ENCODE assay signal across 8 cellular contexts in the genomic region with DNA sequence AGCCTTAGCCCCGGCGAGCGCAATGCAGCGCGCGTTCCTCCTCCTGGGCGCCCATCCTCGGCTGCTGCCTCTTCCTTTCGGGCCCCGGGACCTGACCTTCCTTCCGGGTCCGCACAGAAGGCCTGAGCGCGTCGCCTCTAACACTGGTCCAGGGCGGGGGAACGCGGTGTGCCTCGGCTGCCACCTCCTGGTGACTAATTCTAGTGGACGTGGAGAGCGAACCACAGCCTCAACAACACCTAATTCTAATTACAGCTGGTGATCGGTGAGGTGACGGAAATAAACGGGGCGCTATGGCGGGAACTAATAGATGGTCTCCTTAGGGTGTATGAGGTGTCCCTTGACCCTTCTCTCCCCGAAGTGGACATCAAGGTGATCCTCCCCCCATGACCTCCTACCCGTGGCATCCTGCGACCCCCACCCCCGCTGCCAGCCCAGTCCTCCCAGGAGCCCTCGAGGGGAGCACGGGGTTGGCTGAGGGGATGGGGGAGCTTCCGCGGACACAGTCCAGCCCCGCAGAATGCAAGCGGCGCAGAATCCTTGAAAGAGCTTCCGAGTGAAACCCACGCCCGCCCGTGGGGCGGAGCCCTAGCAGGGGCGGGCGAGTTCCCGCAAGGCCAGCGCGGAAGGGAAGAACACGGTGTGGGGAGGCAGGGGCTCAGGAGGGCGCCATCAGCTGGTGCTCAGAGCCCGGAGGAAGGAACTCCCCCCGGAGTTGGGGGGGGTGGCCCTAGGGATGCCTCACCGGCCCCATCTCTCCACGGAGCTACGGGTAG. TPM values are rescaled to one million over a fixed set of nuclear protein-coding genes. Genes with fewer than 3 reads are reported as not detected.
DNase-seq lines count a peak whose midpoint lies in the region; ATAC-seq and TF ChIP-seq lines count a peak whose summit lies in the region.

No MANE protein-coding gene starts in this region.

- no TSS peak for BruUV-seq in PC-3 (replicated peaks; lab: Mats Ljungman, UMichigan)

- 0 out of 2 replicates have a peak overlapping the region, but pooled peaks have one; percentile 25 for H3K9ac ChIP-seq in PC-3 (ENCODE audit: low read length)

- H3F3A ChIP-seq in DOHH2 (ENCODE audit: control insufficient read depth, insufficient read depth): no peaks in the 10 kb centered on the region
- no peaks in the 10 kb centered on the region for H3F3A ChIP-seq in PC-3 (ENCODE audit: low read length, unreplicated experiment)

- H3K4me3 ChIP-seq in DOHH2 (ENCODE audit: low read length): peak overlapping the region; percentile 75
- peak overlapping the region; percentile 82 for H3K4me3 ChIP-seq in PC-3 (ENCODE audit: low read length)
- peak overlapping the region; percentile 34 to 47 for H3K4me3 ChIP-seq in testis

- H3K9me2 ChIP-seq in DOHH2 (replicated peaks; ENCODE audit: control insufficient read depth, low read length) (no peaks in the 10 kb centered on the region), PC-3 (replicated peaks; ENCODE audit: low read length) (no peaks in the 10 kb centered on the region)

- peak overlapping the region; percentile 99 for H2AFZ ChIP-seq in PC-3 (ENCODE audit: low read length)

- no peaks in the 10 kb centered on the region for H3K4me1 Mint-ChIP-seq in activated T-helper 17 cell treated with anti-CD3 and anti-CD28 coated beads, Interleukin-2, amount 50 U/mL, for 72 hours
- H3K4me1 Mint-ChIP-seq in nephron: no peaks in the 10 kb centered on the region

- no peaks in the 10 kb centered on the region for H3K9me3 Mint-ChIP-seq in activated T-helper 17 cell treated with anti-CD3 and anti-CD28 coated beads, Interleukin-2, amount 50 U/mL, for 72 hours
- H3K9me3 Mint-ChIP-seq in nephron: no peaks in the 10 kb centered on the region

- intact Hi-C loops in PC-3 (cut with micrococcal nuclease) (loop anchor here (1.0 to 5.0 kb wide), 5 partner anchors 43 to 418 kb away; a partner anchor contains a TSS), testis (cut with DNase I; ENCODE audit: low total_unique reads) (no loop called here)

- peak; percentile 70 for TF ChIP-seq CTCF in DOHH2 (IDR thresholded peaks at IDR 0.05; ENCODE audit: low read depth, low read length, poor library complexity, severe bottlenecking)
- peak; percentile 79 for TF ChIP-seq CTCF in PC-3 (conservative IDR thresholded peaks at IDR 0.05; ENCODE audit: low read depth, low read length)
- TF ChIP-seq CTCF in foreskin keratinocyte (conservative IDR thresholded peaks at IDR 0.05): peak; percentile 93
- TF ChIP-seq CTCF in nephron (IDR thresholded peaks at IDR 0.05; ENCODE audit: unreplicated experiment in 3 of 3): peak; percentile 66 to 69 (median 66)
- TF ChIP-seq CTCF in testis (IDR thresholded peaks at IDR 0.05): peak; percentile 38 to 50 (median 41)

- POLR2A ChIA-PET in PC-3 (lab: Charles Lee; ENCODE audit: unreplicated experiment): interaction anchor here (0.7 kb wide), 1 partner anchor 16 kb away, joined by 3 read pairs; no protein-coding TSS in a partner anchor

- CTCF ChIA-PET in PC-3 (lab: Charles Lee): interaction anchor here (1.4 kb wide), 1 partner anchor 194 kb away, joined by 4 read pairs; no protein-coding TSS in a partner anchor

- H3K9me3 ChIP-seq in DOHH2 (ENCODE audit: control insufficient read depth, insufficient read depth, low read length) (no peaks in the 10 kb centered on the region), PC-3 (ENCODE audit: low read length) (no peaks in the 10 kb centered on the region), testis (no peaks in the 10 kb centered on the region)

- H3K79me2 ChIP-seq in DOHH2 (ENCODE audit: control insufficient read depth, low read length): no peaks in the 10 kb centered on the region
- H3K79me2 ChIP-seq in PC-3 (ENCODE audit: low read length): no peaks in the 10 kb centered on the region

- no peak for TF ChIP-seq POLR2A in testis (IDR thresholded peaks at IDR 0.05)

- peaks cover 12% of the 10 kb centered on the region for H3K4me1 ChIP-seq in DOHH2 (ENCODE audit: control insufficient read depth, low read length)
- H3K4me1 ChIP-seq in PC-3 (ENCODE audit: insufficient read depth, low read length): no peaks in the 10 kb centered on the region
- H3K4me1 ChIP-seq in foreskin keratinocyte: no peaks in the 10 kb centered on the region
- no peaks in the 10 kb centered on the region for H3K4me1 ChIP-seq in testis

- no peak overlapping the region for H3K4me3 Mint-ChIP-seq in activated T-helper 17 cell treated with anti-CD3 and anti-CD28 coated beads, Interleukin-2, amount 50 U/mL, for 72 hours
- peak overlapping the region; percentile 83 to 86 (median 85) for H3K4me3 Mint-ChIP-seq in nephron

- no peaks in the 10 kb centered on the region for H4K20me1 ChIP-seq in DOHH2 (ENCODE audit: control insufficient read depth, insufficient read depth, low read depth, low read length)
- no peaks in the 10 kb centered on the region for H4K20me1 ChIP-seq in PC-3 (ENCODE audit: low read length)

- peaks cover 36% of the 10 kb centered on the region for H3K27me3 ChIP-seq in DOHH2 (ENCODE audit: control insufficient read depth, low read length)
- H3K27me3 ChIP-seq in PC-3 (ENCODE audit: low read length): no peaks in the 10 kb centered on the region
- H3K27me3 ChIP-seq in foreskin keratinocyte: no peaks in the 10 kb centered on the region
- no peaks in the 10 kb centered on the region for H3K27me3 ChIP-seq in testis

- 1 to 2% methylated on average over 15 to 49 of the region's 54 CpGs for WGBS in testis, 2 donors

- DNase-seq in HT-29 (ENCODE audit: low spot score) (peak; percentile 75), PC-3 (peak; percentile 74), foreskin keratinocyte (peak in 1 of 2 donors; percentile 64), testis (peak; percentile 87)

- no peaks in the 10 kb centered on the region for H3K36me3 ChIP-seq in DOHH2 (ENCODE audit: control insufficient read depth, low read length)
- H3K36me3 ChIP-seq in PC-3 (ENCODE audit: low read depth, low read length): no peaks in the 10 kb centered on the region
- no peaks in the 10 kb centered on the region for H3K36me3 ChIP-seq in testis (ENCODE audit: low read depth, missing control alignments)

- ATAC-seq in GM21447 (IDR thresholded peaks at IDR 0.05; ENCODE audit: unreplicated experiment) (peak; percentile 96), PC-3 (peak; percentile 99), foreskin keratinocyte (peak; percentile 95)
- peak; percentile 96 for ATAC-seq in activated T-helper 17 cell treated with anti-CD3 and anti-CD28 coated beads, Interleukin-2, amount 50 U/mL, for 72 hours (replicated peaks)

- peaks cover 10% of the 10 kb centered on the region for H3K27me3 Mint-ChIP-seq in activated T-helper 17 cell treated with anti-CD3 and anti-CD28 coated beads, Interleukin-2, amount 50 U/mL, for 72 hours
- H3K27me3 Mint-ChIP-seq in nephron (ENCODE audit: low read depth): peaks cover 4% of the 10 kb centered on the region

- no peak overlapping the region for H3K27ac Mint-ChIP-seq in activated T-helper 17 cell treated with anti-CD3 and anti-CD28 coated beads, Interleukin-2, amount 50 U/mL, for 72 hours
- H3K27ac Mint-ChIP-seq in nephron: no peak overlapping the region

- H3K36me3 Mint-ChIP-seq in activated T-helper 17 cell treated with anti-CD3 and anti-CD28 coated beads, Interleukin-2, amount 50 U/mL, for 72 hours (ENCODE audit: low read depth): no peaks in the 10 kb centered on the region
- no peaks in the 10 kb centered on the region for H3K36me3 Mint-ChIP-seq in nephron (ENCODE audit: low read depth)

- H3K27ac ChIP-seq in DOHH2 (ENCODE audit: low read depth, low read length) (no peak overlapping the region), PC-3 (ENCODE audit: low read length) (no peak overlapping the region), foreskin keratinocyte (peak overlapping the region; percentile 37), testis (no peak overlapping the region)

- H3K4me2 ChIP-seq in DOHH2 (ENCODE audit: low read length) (peak overlapping the region; percentile 90), PC-3 (ENCODE audit: low read length) (peak overlapping the region; percentile 98)

RNA-seq across cellular contexts. Expression of a gene that starts 12.8 kb away (rescaled TPM):
- not detected in 2 replicates for total RNA-seq in HT-29 (2014; rRNA removed; shearing (Covaris generic))
- total RNA-seq in PC-3 (2014; rRNA removed) (0.12 and 0.40 TPM in 2 replicates), foreskin keratinocyte (8.9 and 9.6 TPM in 2 replicates), testis (under 1 TPM; 0.19 to 0.39 TPM)
- 10 to 100 TPM in 1 of 2 donors, 1 to 10 TPM in 1; 3.3 to 24.2 TPM for total RNA-seq in activated T-helper 17 cell treated with anti-CD3 and anti-CD28 coated beads, Interleukin-2, amount 50 U/mL, for 72 hours
- polyA plus RNA-seq in foreskin keratinocyte (9.0 and 10.7 TPM in 2 replicates), testis (ENCODE audit: insufficient read depth, low read depth, low replicate concordance) (0.53 TPM)

RNA-seq across cellular contexts. Expression of a gene that starts 28.6 kb away (rescaled TPM):
- not detected in 2 replicates for total RNA-seq in HT-29 (2014; rRNA removed; shearing (Covaris generic))
- total RNA-seq in PC-3 (2014; rRNA removed) (0.69 TPM in 1 of 2 replicates, not detected in the other), foreskin keratinocyte (0.07 and 2.3 TPM in 2 replicates), testis (not detected)
- not detected for total RNA-seq in activated T-helper 17 cell treated with anti-CD3 and anti-CD28 coated beads, Interleukin-2, amount 50 U/mL, for 72 hours
- polyA plus RNA-seq in foreskin keratinocyte (0.73 TPM in 1 of 2 replicates, not detected in the other), testis (ENCODE audit: insufficient read depth, low read depth, low replicate concordance) (not detected)

RNA-seq across cellular contexts. Expression of a gene that starts 33.5 kb away (rescaled TPM):
- 3.4 and 4.8 TPM in 2 replicates for total RNA-seq in HT-29 (2014; rRNA removed; shearing (Covaris generic))
- total RNA-seq in PC-3 (2014; rRNA removed): 21.1 and 24.1 TPM in 2 replicates
- total RNA-seq in activated T-helper 17 cell treated with anti-CD3 and anti-CD28 coated beads, Interleukin-2, amount 50 U/mL, for 72 hours: 10 to 100 TPM; 16.5 to 19.1 TPM
- 37.8 and 39.4 TPM in 2 replicates for total RNA-seq in foreskin keratinocyte
- 25.3 and 29.0 TPM in 2 replicates for polyA plus RNA-seq in foreskin keratinocyte
- 1 to 10 TPM; 5.0 to 7.2 TPM for total RNA-seq in testis
- 4.9 TPM for polyA plus RNA-seq in testis (ENCODE audit: insufficient read depth, low read depth, low replicate concordance)

RNA-seq across cellular contexts. Expression of a gene that starts 48.8 kb away (rescaled TPM):
- not detected in 2 replicates for total RNA-seq in HT-29 (2014; rRNA removed; shearing (Covaris generic))
- total RNA-seq in PC-3 (2014; rRNA removed): 5.8 and 9.9 TPM in 2 replicates
- not detected for total RNA-seq in activated T-helper 17 cell treated with anti-CD3 and anti-CD28 coated beads, Interleukin-2, amount 50 U/mL, for 72 hours
- 129 and 205 TPM in 2 replicates for total RNA-seq in foreskin keratinocyte
- polyA plus RNA-seq in foreskin keratinocyte: 96.4 and 169 TPM in 2 replicates
- not detected for total RNA-seq in testis
- polyA plus RNA-seq in testis (ENCODE audit: insufficient read depth, low read depth, low replicate concordance): not detected

Comparison
In these comparisons a context has a peak if more than half of its experiments do, and no peak if none do; other contexts are left out.
1. CTCF ChIP-seq: peak in every context shown above with its lines; median percentile 93 in foreskin keratinocyte; 79 in PC-3; 70 in DOHH2; 66 in nephron; 41 in testis.